9 cellular contexts compared by ENCODE assay signal in genomic region chr17:82882715-82883446, GRCh38. TPM values are rescaled to one million over a fixed set of nuclear protein-coding genes. Genes with fewer than 3 reads are reported as not detected.
DNase-seq lines count a peak whose midpoint lies in the region; ATAC-seq and TF ChIP-seq lines count a peak whose summit lies in the region.
"Had no signal": no experiment of that assay in that cellular context is flagged by ENCODE, and none has a peak within 500 bp of the region (broad histone marks: within the 10 kb centered on the region; RNA-seq: fewer than 3 reads in every experiment).

No MANE protein-coding gene starts in this region.

- no peak overlapping the region for H3K4ac ChIP-seq in neuronal stem cell (ENCODE audit: low read length)

- H2BK5ac ChIP-seq in neuronal stem cell (ENCODE audit: low read length) = peak overlapping the region; percentile 60

- H3K9ac ChIP-seq in neuronal stem cell (ENCODE audit: low read depth, low read length, poor library complexity) = peak overlapping the region; percentile 64

- no peak overlapping the region for H2AK5ac ChIP-seq in neuronal stem cell (ENCODE audit: low read depth, low read length)

- peak; percentile 62 to 84 for ATAC-seq in upper lobe of left lung (ENCODE audit: low FRiP score in 2 of 2)
- no peak for ATAC-seq in GM19397 (IDR thresholded peaks at IDR 0.05; ENCODE audit: unreplicated experiment)
- ATAC-seq in HG03442 (IDR thresholded peaks at IDR 0.05; ENCODE audit: unreplicated experiment) = no peak
- ATAC-seq: A549 had no signal

- H2AFZ ChIP-seq in neuronal stem cell (ENCODE audit: low read length) = no peak overlapping the region

- H3K23ac ChIP-seq in neuronal stem cell (ENCODE audit: low read depth, low read length, poor library complexity) = no peak overlapping the region

- peak in 1 of 4 donors; percentile 72 for TF ChIP-seq POLR2A in upper lobe of left lung (IDR thresholded peaks at IDR 0.05)

- H2BK12ac ChIP-seq in neuronal stem cell (ENCODE audit: low read length) = peak overlapping the region; percentile 7

- TF ChIP-seq EP300 in upper lobe of left lung (IDR thresholded peaks at IDR 0.05) = no peak

- no peak overlapping the region for H3K4me2 ChIP-seq in neuronal stem cell (ENCODE audit: insufficient read depth, low read length, poor library complexity, severe bottlenecking)
- H3K4me2 ChIP-seq: A549 had no signal

- H3K27ac Mint-ChIP-seq in activated naive CD4-positive, alpha-beta T cell treated with anti-CD3 and anti-CD28 coated beads for 36 hours = peak overlapping the region; percentile 89

- H4K8ac ChIP-seq in neuronal stem cell (ENCODE audit: low read depth, low read length) = no peak overlapping the region

- no peak overlapping the region for H2BK15ac ChIP-seq in neuronal stem cell (ENCODE audit: low read length)

- H3K18ac ChIP-seq in neuronal stem cell (ENCODE audit: low read length) = no peak overlapping the region

- H3K4me3 ChIP-seq in neuronal stem cell (ENCODE audit: low read length in 2 of 2) (no peak overlapping the region), upper lobe of left lung (peak overlapping the region in 2 of 4 donors; percentile 4 to 8)
- H3K4me3 ChIP-seq: A549 had no signal

- H3K4me3 Mint-ChIP-seq in activated naive CD4-positive, alpha-beta T cell treated with anti-CD3 and anti-CD28 coated beads for 36 hours = peak overlapping the region; percentile 70

- peaks cover 69% of the 10 kb centered on the region for H3K4me1 Mint-ChIP-seq in activated naive CD4-positive, alpha-beta T cell treated with anti-CD3 and anti-CD28 coated beads for 36 hours (ENCODE audit: low read depth)

- H3K27me3 ChIP-seq in neuronal stem cell (ENCODE audit: control insufficient read depth in 3 of 3, insufficient read depth in 3 of 3, low read depth in 1 of 3, low read length in 3 of 3) (no peaks in the 10 kb centered on the region), upper lobe of left lung (no peaks in the 10 kb centered on the region)

- peaks cover 2 to 4% of the 10 kb centered on the region in 2 donors for H3K9me3 ChIP-seq in neuronal stem cell (replicated peaks in 1 of 2; ENCODE audit: control insufficient read depth in 2 of 2, insufficient read depth in 1 of 2, low read depth in 1 of 2, low read length in 2 of 2)
- no peaks in the 10 kb centered on the region for H3K9me3 ChIP-seq in upper lobe of left lung
- H3K9me3 ChIP-seq: A549 had no signal

- no peak overlapping the region for H3K27ac ChIP-seq in neuronal stem cell (replicated peaks; ENCODE audit: low read length)
- peak overlapping the region; percentile 58 to 89 (median 74) for H3K27ac ChIP-seq in upper lobe of left lung

- H4K91ac ChIP-seq in neuronal stem cell (ENCODE audit: low read depth, low read length, poor library complexity) = no peak overlapping the region

- no peak for TF ChIP-seq CTCF in upper lobe of left lung (IDR thresholded peaks at IDR 0.05)

- H2BK120ac ChIP-seq in neuronal stem cell (ENCODE audit: low read depth, low read length) = no peak overlapping the region

- WGBS in neuronal stem cell (ENCODE audit: extremely low coverage in 2 of 2, insufficient read length in 2 of 2, insufficient replicate concordance in 1 of 2), 2 donors = no CpG with 5 or more reads among the region's 39 CpGs
- 60 to 71% methylated on average over 24 to 39 of the region's 39 CpGs for WGBS in upper lobe of left lung, 2 donors

- DNase-seq in NCI-H345 (lab: John Stamatoyannopoulos, UW) (peak; percentile 46), NCI-H345 treated with DMSO at 0.1 percent for 48 hours (lab: John Stamatoyannopoulos, UW; ENCODE audit: unreplicated experiment) (no peak), neuronal stem cell (ENCODE audit: low spot score) (no peak), upper lobe of left lung (peak; percentile 81 to 90), NCI-H2227 (lab: John Stamatoyannopoulos, UW; ENCODE audit: unreplicated experiment) (no peak)
- DNase-seq in activated naive CD4-positive, alpha-beta T cell treated with anti-CD3 and anti-CD28 coated beads for 36 hours = peak; percentile 90

- no peaks in the 10 kb centered on the region for H3K36me3 Mint-ChIP-seq in activated naive CD4-positive, alpha-beta T cell treated with anti-CD3 and anti-CD28 coated beads for 36 hours (ENCODE audit: low read depth)

- H3K79me1 ChIP-seq in neuronal stem cell (ENCODE audit: low read depth, low read length) = peaks cover 21% of the 10 kb centered on the region

- H3K4me1 ChIP-seq in neuronal stem cell (ENCODE audit: control insufficient read depth in 2 of 2, insufficient read depth in 1 of 2, low read depth in 1 of 2, low read length in 2 of 2) (peaks cover 5 to 12% of the 10 kb centered on the region in 2 donors), upper lobe of left lung (peaks cover 32 to 79% (median 74%) of the 10 kb centered on the region in 4 donors)
- H3K4me1 ChIP-seq: A549 had no signal

- no peaks in the 10 kb centered on the region for H3K9me3 Mint-ChIP-seq in activated naive CD4-positive, alpha-beta T cell treated with anti-CD3 and anti-CD28 coated beads for 36 hours

- no peaks in the 10 kb centered on the region for H3K27me3 Mint-ChIP-seq in activated naive CD4-positive, alpha-beta T cell treated with anti-CD3 and anti-CD28 coated beads for 36 hours (ENCODE audit: low read depth)

- intact Hi-C loops in activated naive CD4-positive, alpha-beta T cell treated with anti-CD3 and anti-CD28 coated beads for 36 hours (cut with micrococcal nuclease) = loop anchor here (2.0 to 5.0 kb wide), 2 partner anchors 18 to 169 kb away; no protein-coding TSS in a partner anchor

- CTCF ChIA-PET in activated naive CD4-positive, alpha-beta T cell treated with anti-CD3 and anti-CD28 coated beads for 36 hours (lab: Charles Lee) = interaction anchor here (0.6 kb wide), 2 partner anchors 39 to 104 kb away, joined by 3 read pairs; no protein-coding TSS in a partner anchor

- H3K36me3 ChIP-seq in neuronal stem cell (replicated peaks in 1 of 2; ENCODE audit: control insufficient read depth in 2 of 2, insufficient read depth in 2 of 2, low read length in 2 of 2) = peaks cover 7 to 37% of the 10 kb centered on the region in 2 donors
- H3K36me3 ChIP-seq in upper lobe of left lung = no peaks in the 10 kb centered on the region

- peak overlapping the region; percentile 14 for H3K14ac ChIP-seq in neuronal stem cell (ENCODE audit: low read length)

RNA-seq across cellular contexts. Expression of gene ZNF750, which starts 43.1 kb away (rescaled TPM):
- not detected for total RNA-seq in activated naive CD4-positive, alpha-beta T cell treated with anti-CD3 and anti-CD28 coated beads for 36 hours
- 0.01 TPM for polyA plus RNA-seq in neuronal stem cell (2013, experiment 1 of 2)
- 0.01 TPM for polyA plus RNA-seq in neuronal stem cell (2013, experiment 2 of 2)
- 10 to 100 TPM in 2 of 6 donors, 1 to 10 TPM in 4; 2.9 to 14.4 (median 6.9) TPM for total RNA-seq in upper lobe of left lung
- polyA plus RNA-seq: A549 had no signal

Comparison
In these comparisons a context has a peak if more than half of its experiments do, and no peak if none do; other contexts are left out.
1. DNase-seq: peak in NCI-H345 (single experiment), activated naive CD4-positive, alpha-beta T cell treated with anti-CD3 and anti-CD28 coated beads for 36 hours (single experiment) and upper lobe of left lung (2 of 2); none in NCI-H345 treated with DMSO at 0.1 percent for 48 hours (single experiment), neuronal stem cell (single experiment) and NCI-H2227 (single experiment).
2. ATAC-seq: peak in upper lobe of left lung (2 of 2); none in GM19397 (single experiment) and HG03442 (single experiment).